In the genomic region with DNA sequence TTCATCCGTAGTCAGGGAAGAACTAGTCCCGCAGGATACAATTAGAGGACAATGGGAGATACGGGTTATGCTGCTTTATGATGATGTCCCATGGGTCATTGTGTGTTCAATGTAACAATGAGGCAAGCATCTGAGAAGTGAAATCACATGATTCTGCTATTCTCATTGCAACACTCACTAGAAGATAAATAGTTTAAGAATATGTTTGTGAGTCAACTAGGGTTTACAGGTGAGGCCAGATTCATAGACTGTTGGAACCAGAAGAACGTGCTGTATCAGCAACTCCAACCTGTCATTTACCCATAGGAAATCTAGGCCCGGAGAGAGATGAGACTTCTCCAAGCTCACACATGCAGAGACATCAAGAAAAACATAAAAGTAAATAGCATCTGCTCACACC, we compare ENCODE assay signal across 27 cellular contexts.
"Had no signal": no experiment of that assay in that cellular context is flagged by ENCODE, and none has a peak within 500 bp of the region (broad histone marks: within the 10 kb centered on the region; RNA-seq: fewer than 3 reads in every experiment).

No MANE protein-coding gene starts in this region.

- H3K4me1 ChIP-seq: heart left ventricle had no signal

- H3K9me3 Mint-ChIP-seq: activated B cell treated with CpG ODN at 0.5 μM for 24 hours; effector memory CD8-positive, alpha-beta T cell; neural crest cell; stimulated activated naive B cell treated with anti-CD40 and anti-IgM and Interleukin-4, amounts not matched to agents 10 μg/mL and 1 μg/mL and 100 μg/mL, for 72 hours had no signal

- H3K27ac ChIP-seq: heart left ventricle, transverse colon, vagina had no signal

- H3K36me3 Mint-ChIP-seq: brain had no signal

- H3K36me3 ChIP-seq: heart left ventricle, transverse colon, vagina had no signal

- DNase-seq: activated B cell treated with CpG ODN at 0.5 μM for 24 hours; activated CD4-positive, alpha-beta T cell treated with anti-CD3 and anti-CD28 coated beads for 36 hours; activated CD4-positive, alpha-beta T cell treated with anti-CD3 and anti-CD28 coated beads, Interleukin-2, amount 50 U/mL, for 4 hours; activated CD8-positive, alpha-beta memory T cell treated with anti-CD3 and anti-CD28 coated beads for 24 hours; activated CD8-positive, alpha-beta memory T cell treated with anti-CD3 and anti-CD28 coated beads, Interleukin-2, amount 50 U/mL, for 48 hours; activated effector memory CD4-positive, alpha-beta T cell treated with Interleukin-2 at 50 U/mL for 16 hours; activated naive CD4-positive, alpha-beta T cell treated with anti-CD3 and anti-CD28 coated beads, Interleukin-2, amount 10 ng/mL, durations not matched to agents 7 days and 5 days; activated T-cell treated with anti-CD3 and anti-CD28 coated beads, Interleukin-2, amount 50 U/mL, for 48 hours; aorta; caudate nucleus; effector memory CD8-positive, alpha-beta T cell; heart left ventricle; left cardiac atrium; occipital lobe; posterior cingulate gyrus; stimulated activated CD4-positive, alpha-beta T cell treated with anti-CD3 and anti-CD28 coated beads, Interleukin-2, amount 100 ng/mL, for 48 hours; stimulated activated CD8-positive, alpha-beta memory T cell treated with anti-CD3 and anti-CD28 coated beads, Interleukin-4, amount 100 ng/mL, for 48 hours; stimulated activated naive B cell treated with anti-CD40 and anti-IgM and Interleukin-4, amounts not matched to agents 10 μg/mL and 1 μg/mL and 100 μg/mL, for 72 hours; T1000; transverse colon had no signal

- ATAC-seq: activated CD4-positive, alpha-beta T cell treated with anti-CD3 and anti-CD28 coated beads for 36 hours; effector memory CD8-positive, alpha-beta T cell; heart left ventricle; left cardiac atrium; sciatic nerve; stimulated activated naive B cell treated with anti-CD40 and anti-IgM and Interleukin-4, amounts not matched to agents 10 μg/mL and 1 μg/mL and 100 μg/mL, for 72 hours had no signal

- H3K27me3 ChIP-seq: transverse colon, vagina had no signal

- H3K4me1 Mint-ChIP-seq: brain, neural crest cell had no signal

- H3K4me3 Mint-ChIP-seq: activated B cell treated with CpG ODN at 0.5 μM for 24 hours; activated CD4-positive, alpha-beta T cell treated with anti-CD3 and anti-CD28 coated beads for 36 hours; activated naive CD4-positive, alpha-beta T cell treated with anti-CD3 and anti-CD28 coated beads, Interleukin-2, amount 10 ng/mL, durations not matched to agents 7 days and 5 days; brain; effector memory CD8-positive, alpha-beta T cell; neural crest cell; stimulated activated naive B cell treated with anti-CD40 and anti-IgM and Interleukin-4, amounts not matched to agents 10 μg/mL and 1 μg/mL and 100 μg/mL, for 72 hours had no signal

- H3K4me3 ChIP-seq: heart left ventricle, smooth muscle cell, transverse colon, vagina had no signal

- H3K27ac Mint-ChIP-seq: activated B cell treated with CpG ODN at 0.5 μM for 24 hours; activated CD4-positive, alpha-beta T cell treated with anti-CD3 and anti-CD28 coated beads for 36 hours; activated naive CD4-positive, alpha-beta T cell treated with anti-CD3 and anti-CD28 coated beads, Interleukin-2, amount 10 ng/mL, durations not matched to agents 7 days and 5 days; brain; stimulated activated naive B cell treated with anti-CD40 and anti-IgM and Interleukin-4, amounts not matched to agents 10 μg/mL and 1 μg/mL and 100 μg/mL, for 72 hours had no signal

- H3K27me3 Mint-ChIP-seq: activated B cell treated with CpG ODN at 0.5 μM for 24 hours; activated CD4-positive, alpha-beta T cell treated with anti-CD3 and anti-CD28 coated beads for 36 hours; activated naive CD4-positive, alpha-beta T cell treated with anti-CD3 and anti-CD28 coated beads, Interleukin-2, amount 10 ng/mL, durations not matched to agents 7 days and 5 days; effector memory CD8-positive, alpha-beta T cell; stimulated activated naive B cell treated with anti-CD40 and anti-IgM and Interleukin-4, amounts not matched to agents 10 μg/mL and 1 μg/mL and 100 μg/mL, for 72 hours had no signal

- FAIRE-seq: endothelial cell of umbilical vein, islet of Langerhans had no signal

- H3K9me3 ChIP-seq: heart left ventricle, transverse colon, vagina had no signal
